Comparison of ENCODE assay signal across 32 cellular contexts in the genomic region with DNA sequence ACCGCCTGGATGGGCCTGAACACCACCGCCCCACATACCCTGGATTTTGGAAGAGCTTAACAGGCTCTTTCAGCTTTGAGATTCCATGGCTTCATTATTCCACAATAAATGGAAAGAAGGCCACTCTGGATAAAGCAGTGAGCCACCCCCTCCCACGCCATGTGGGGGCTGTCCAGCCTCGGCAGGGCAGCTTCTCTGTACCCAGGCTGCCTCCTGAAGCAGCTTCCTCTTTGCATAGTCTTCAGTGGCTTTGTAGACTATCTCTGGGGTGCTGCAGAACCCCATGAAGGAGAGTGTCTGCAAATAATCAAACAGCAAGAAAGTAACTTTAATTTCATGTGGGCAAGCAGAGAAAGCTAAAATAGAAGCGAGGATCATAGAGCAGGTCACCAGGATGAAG.
"Had no signal": no experiment of that assay in that cellular context is flagged by ENCODE, and none has a peak within 500 bp of the region (broad histone marks: within the 10 kb centered on the region; RNA-seq: fewer than 3 reads in every experiment).

No MANE protein-coding gene starts in this region.

- DNase-seq: activated CD4-positive, alpha-beta memory T cell treated with anti-CD3 and anti-CD28 coated beads for 36 hours; activated CD4-positive, alpha-beta T cell treated with anti-CD3 and anti-CD28 coated beads for 36 hours; activated CD4-positive, alpha-beta T cell treated with anti-CD3 and anti-CD28 coated beads, Interleukin-2, amount 50 U/mL, for 1 hour; activated effector memory CD4-positive, alpha-beta T cell treated with anti-CD3 and anti-CD28 coated beads, Interleukin-2, amount 50 U/mL, for 16 hours; activated naive CD4-positive, alpha-beta T cell; activated naive CD4-positive, alpha-beta T cell treated with anti-CD3 and anti-CD28 coated beads, Interleukin-2, amount 50 U/mL, for 16 hours; activated naive CD8-positive, alpha-beta T cell treated with anti-CD3 and anti-CD28 coated beads for 36 hours; activated T-cell treated with anti-CD3 and anti-CD28 coated beads, Interleukin-2, amount 50 U/mL, for 1 hour; activated T-cell treated with anti-CD3 and anti-CD28 coated beads, Interleukin-2, amount 50 U/mL, for 72 hours; amniotic stem cell; aorta; brain microvascular endothelial cell; IMR-90; Karpas-422; NCI-H1092 treated with DMSO at 0.1 percent for 48 hours; NCI-H146; NCI-H187; NCI-H2029 treated with DMSO at 0.1 percent for 48 hours; NCI-H2107; NCI-H2171; NCI-H510A; NCI-H526; NCI-H748 treated with DMSO at 0.1 percent for 48 hours; NK-92 treated with Interleukin-12 subunit alpha and Interleukin-12 subunit beta, amount 100 ng/mL, for 24 hours; SHP77; SJCRH30 had no signal

- H3K27ac ChIP-seq: brain microvascular endothelial cell, SJCRH30, SK-N-MC had no signal

- H3K36me3 ChIP-seq: brain microvascular endothelial cell, SJCRH30 had no signal

- H3K4me3 ChIP-seq: K562, SJCRH30, SK-N-MC had no signal

- H3K4me1 Mint-ChIP-seq: activated T-helper 17 cell treated with anti-CD3 and anti-CD28 coated beads, Interleukin-2, amount 50 U/mL, for 72 hours had no signal

- H3K9me3 ChIP-seq: SJCRH30 had no signal

- H3K27ac Mint-ChIP-seq: activated CD4-positive, alpha-beta memory T cell treated with anti-CD3 and anti-CD28 coated beads for 36 hours; activated CD4-positive, alpha-beta T cell treated with anti-CD3 and anti-CD28 coated beads for 36 hours; activated naive CD8-positive, alpha-beta T cell treated with anti-CD3 and anti-CD28 coated beads for 36 hours; activated T-cell treated with anti-CD3 and anti-CD28 coated beads, Interleukin-2, amount 50 U/mL, for 72 hours; activated T-helper 17 cell treated with anti-CD3 and anti-CD28 coated beads, Interleukin-2, amount 50 U/mL, for 72 hours; T-helper 1 cell treated with Interleukin-12 subunit alpha and Interleukin-12 subunit beta and Interleukin-4 antibody, amounts not matched to agents 30 μg/mL and 1 μg/mL, for 36 hours; T-helper 2 cell treated with Interferon-gamma antibody and Interleukin-4, amounts not matched to agents 5 μg/mL and 100 μg/mL, for 36 hours; WTC11 had no signal

- H3K4me3 Mint-ChIP-seq: activated CD4-positive, alpha-beta memory T cell treated with anti-CD3 and anti-CD28 coated beads for 36 hours; activated CD4-positive, alpha-beta T cell treated with anti-CD3 and anti-CD28 coated beads for 36 hours; activated naive CD8-positive, alpha-beta T cell treated with anti-CD3 and anti-CD28 coated beads for 36 hours; activated T-cell treated with anti-CD3 and anti-CD28 coated beads, Interleukin-2, amount 50 U/mL, for 72 hours; activated T-helper 17 cell treated with anti-CD3 and anti-CD28 coated beads, Interleukin-2, amount 50 U/mL, for 72 hours; T-helper 1 cell treated with Interleukin-12 subunit alpha and Interleukin-12 subunit beta and Interleukin-4 antibody, amounts not matched to agents 30 μg/mL and 1 μg/mL, for 36 hours; T-helper 2 cell treated with Interferon-gamma antibody and Interleukin-4, amounts not matched to agents 5 μg/mL and 100 μg/mL, for 36 hours; WTC11 had no signal

- H3K27me3 ChIP-seq: brain microvascular endothelial cell, SJCRH30 had no signal

- H3K36me3 Mint-ChIP-seq: activated CD4-positive, alpha-beta memory T cell treated with anti-CD3 and anti-CD28 coated beads for 36 hours; activated naive CD8-positive, alpha-beta T cell treated with anti-CD3 and anti-CD28 coated beads for 36 hours; WTC11 had no signal

- H3K9me3 Mint-ChIP-seq: activated CD4-positive, alpha-beta memory T cell treated with anti-CD3 and anti-CD28 coated beads for 36 hours; activated naive CD8-positive, alpha-beta T cell treated with anti-CD3 and anti-CD28 coated beads for 36 hours; activated T-cell treated with anti-CD3 and anti-CD28 coated beads, Interleukin-2, amount 50 U/mL, for 72 hours; activated T-helper 17 cell treated with anti-CD3 and anti-CD28 coated beads, Interleukin-2, amount 50 U/mL, for 72 hours; T-helper 1 cell treated with Interleukin-12 subunit alpha and Interleukin-12 subunit beta and Interleukin-4 antibody, amounts not matched to agents 30 μg/mL and 1 μg/mL, for 36 hours; T-helper 2 cell treated with Interferon-gamma antibody and Interleukin-4, amounts not matched to agents 5 μg/mL and 100 μg/mL, for 36 hours; WTC11 had no signal
